In genomic region chr22:37390075-37390474, GRCh38 we compare ENCODE assay signal across 21 cellular contexts. TPM values are rescaled to one million over a fixed set of nuclear protein-coding genes. Genes with fewer than 3 reads are reported as not detected.
DNase-seq lines count a peak whose midpoint lies in the region; ATAC-seq, FAIRE-seq and TF ChIP-seq lines count a peak whose summit lies in the region.
"Had no signal": no experiment of that assay in that cellular context is flagged by ENCODE, and none has a peak within 500 bp of the region (broad histone marks: within the 10 kb centered on the region; RNA-seq: fewer than 3 reads in every experiment).

No MANE protein-coding gene starts in this region.

- H3K27ac ChIP-seq in HepG2 (ENCODE audit: extremely low read length, insufficient read depth, low read length) (no peak overlapping the region), right lobe of liver (no peak overlapping the region), K562 (ENCODE audit: extremely low read depth, low read depth, low read length) (no peak overlapping the region), neuronal stem cell (replicated peaks; ENCODE audit: low read length) (no peak overlapping the region), suprapubic skin (no peak overlapping the region)
- H3K27ac ChIP-seq: C4-2B, GM23248 had no signal

- no peaks in the 10 kb centered on the region for H3K9me1 ChIP-seq in K562 (ENCODE audit: control insufficient read depth, insufficient read depth, low read length)

- H3K9me3 ChIP-seq in HepG2 (ENCODE audit: low read length), result no peaks in the 10 kb centered on the region
- no peaks in the 10 kb centered on the region for H3K9me3 ChIP-seq in right lobe of liver
- no peaks in the 10 kb centered on the region for H3K9me3 ChIP-seq in K562 (replicated peaks; ENCODE audit: control insufficient read depth, insufficient read depth, low read depth, low read length)
- no peaks in the 10 kb centered on the region for H3K9me3 ChIP-seq in neuronal stem cell (replicated peaks in 1 of 2; ENCODE audit: control insufficient read depth in 2 of 2, insufficient read depth in 1 of 2, low read depth in 1 of 2, low read length in 2 of 2)
- no peaks in the 10 kb centered on the region for H3K9me3 ChIP-seq in suprapubic skin

- no peak overlapping the region for H4K91ac ChIP-seq in neuronal stem cell (ENCODE audit: low read depth, low read length, poor library complexity)

- no peak overlapping the region for H2BK120ac ChIP-seq in neuronal stem cell (ENCODE audit: low read depth, low read length)

- no peak overlapping the region for H3K23ac ChIP-seq in neuronal stem cell (ENCODE audit: low read depth, low read length, poor library complexity)

- no peak overlapping the region for H3K14ac ChIP-seq in neuronal stem cell (ENCODE audit: low read length)

- peak overlapping the region; percentile 6 for H2AK5ac ChIP-seq in neuronal stem cell (ENCODE audit: low read depth, low read length)

- H4K20me1 ChIP-seq in HepG2 (ENCODE audit: insufficient read depth, low read length) (0 out of 2 replicates have a peak, but pooled peaks cover 2% of the 10 kb centered on the region), K562 (replicated peaks; ENCODE audit: control insufficient read depth, insufficient read depth, low read length) (no peaks in the 10 kb centered on the region)

- H2BK15ac ChIP-seq in neuronal stem cell (ENCODE audit: low read length), result peak overlapping the region; percentile 45

- CTCF ChIA-PET in HepG2 (lab: Yijun Ruan, JAX; ENCODE audit: low intra/inter-chr PET ratio, low total read pairs) (no interaction called here), K562 (lab: Yijun Ruan, JAX; ENCODE audit: low intra/inter-chr PET ratio) (no interaction called here)

- H3K79me1 ChIP-seq in neuronal stem cell (ENCODE audit: low read depth, low read length), result peaks cover 2% of the 10 kb centered on the region

- no TSS peak for BruUV-seq in HepG2 (replicated peaks; lab: Mats Ljungman, UMichigan)
- no TSS peak for BruUV-seq in K562 (replicated peaks; lab: Mats Ljungman, UMichigan)

- no peak overlapping the region for H2AFZ ChIP-seq in HepG2 (ENCODE audit: low read length)
- no peak overlapping the region for H2AFZ ChIP-seq in K562 (ENCODE audit: low read depth, low read length)
- no peak overlapping the region for H2AFZ ChIP-seq in neuronal stem cell (ENCODE audit: low read length)
- H2AFZ ChIP-seq: GM23248 had no signal

- no peak overlapping the region for H4K8ac ChIP-seq in neuronal stem cell (ENCODE audit: low read depth, low read length)

- H2BK5ac ChIP-seq in neuronal stem cell (ENCODE audit: low read length), result peak overlapping the region; percentile 4

- H3K18ac ChIP-seq in neuronal stem cell (ENCODE audit: low read length), result no peak overlapping the region

- intact Hi-C loops in HepG2 (cut with micrococcal nuclease; ENCODE audit: unreplicated experiment) (no loop called here), right lobe of liver (cut with DNase I) (no loop called here), K562 (cut with micrococcal nuclease) (no loop called here)

- DNase-seq in HepG2 (ENCODE audit: low spot score), result no peak
- DNase-seq in right lobe of liver, result no peak
- DNase-seq in K562 (ENCODE audit: extremely low read depth in 1 of 4, low spot score in 3 of 4), result no peak
- no peak for DNase-seq in neuronal stem cell (ENCODE audit: low spot score)
- DNase-seq in stimulated activated CD4-positive, alpha-beta T cell treated with anti-CD3 and anti-CD28 coated beads, Interleukin-15, amount 100 ng/mL, for 24 hours, result no peak
- no peak for DNase-seq in suprapubic skin (ENCODE audit: low spot score in 2 of 2)
- DNase-seq: 8988T; CD4-positive, CD25-positive, alpha-beta regulatory T cell; CD8-positive, alpha-beta T cell; DMS 273 treated with DMSO at 0.1 percent for 48 hours; DMS79; EL; GDM1; GM23248; H9 had no signal

- H3K4me3 ChIP-seq in HepG2 (replicated peaks in 1 of 3; ENCODE audit: insufficient read depth in 1 of 3, low read depth in 2 of 3, low read length in 3 of 3) (no peak overlapping the region), right lobe of liver (no peak overlapping the region), K562 (no peak overlapping the region), neuronal stem cell (ENCODE audit: low read length in 2 of 2) (no peak overlapping the region), suprapubic skin (no peak overlapping the region)
- H3K4me3 ChIP-seq: GM12878, GM23248 had no signal

- no peak overlapping the region for H3K4me2 ChIP-seq in HepG2 (ENCODE audit: low read depth, low read length)
- H3K4me2 ChIP-seq in K562 (ENCODE audit: insufficient read depth, low read length), result no peak overlapping the region
- no peak overlapping the region for H3K4me2 ChIP-seq in neuronal stem cell (ENCODE audit: insufficient read depth, low read length, poor library complexity, severe bottlenecking)

- H3K79me2 ChIP-seq in HepG2 (ENCODE audit: insufficient read depth, low read length) (no peaks in the 10 kb centered on the region), K562 (ENCODE audit: control insufficient read depth, insufficient read depth, low read length) (no peaks in the 10 kb centered on the region)

- H3K4me1 ChIP-seq in HepG2 (ENCODE audit: insufficient read depth, low read length), result no peaks in the 10 kb centered on the region
- H3K4me1 ChIP-seq in right lobe of liver, result no peaks in the 10 kb centered on the region
- peaks cover 0 to 12% of the 10 kb centered on the region in 2 experiments; a peak in 2 of 5 replicates for H3K4me1 ChIP-seq in K562 (replicated peaks in 1 of 2; ENCODE audit: control insufficient read depth in 2 of 2, insufficient read depth in 2 of 2, low read length in 2 of 2)
- peaks cover 0 to 14% of the 10 kb centered on the region in 2 donors for H3K4me1 ChIP-seq in neuronal stem cell (ENCODE audit: control insufficient read depth in 2 of 2, insufficient read depth in 1 of 2, low read depth in 1 of 2, low read length in 2 of 2)
- H3K4me1 ChIP-seq in suprapubic skin, result no peaks in the 10 kb centered on the region

- no peak for ATAC-seq in HepG2
- no peak for ATAC-seq in right lobe of liver
- no peak for ATAC-seq in K562
- ATAC-seq: CD8-positive, alpha-beta T cell; GM12878; HCT116 had no signal

- H3K4ac ChIP-seq in neuronal stem cell (ENCODE audit: low read length), result no peak overlapping the region

- H3K9ac ChIP-seq in HepG2 (ENCODE audit: insufficient read depth, low read depth, low read length) (no peak overlapping the region), K562 (ENCODE audit: insufficient read depth in 1 of 2, low read depth in 2 of 2, low read length in 2 of 2) (no peak overlapping the region), neuronal stem cell (ENCODE audit: low read depth, low read length, poor library complexity) (no peak overlapping the region)
- H3K9ac ChIP-seq: GM23248 had no signal

- FAIRE-seq in HepG2 (lab: Jason Lieb, UNC), result no peak
- FAIRE-seq in K562 (lab: Jason Lieb, UNC), result no peak
- FAIRE-seq: D721Med, GM12878, GM19239 had no signal

- no peaks in the 10 kb centered on the region for H3K36me3 ChIP-seq in HepG2 (replicated peaks in 1 of 2; ENCODE audit: control insufficient read depth in 1 of 2, insufficient read depth in 2 of 2, low read length in 2 of 2)
- no peaks in the 10 kb centered on the region for H3K36me3 ChIP-seq in right lobe of liver
- no peaks in the 10 kb centered on the region for H3K36me3 ChIP-seq in K562 (ENCODE audit: control insufficient read depth, insufficient read depth, low read length)
- H3K36me3 ChIP-seq in neuronal stem cell (replicated peaks in 1 of 2; ENCODE audit: control insufficient read depth in 2 of 2, insufficient read depth in 2 of 2, low read length in 2 of 2), result no peaks in the 10 kb centered on the region
- H3K36me3 ChIP-seq in suprapubic skin, result no peaks in the 10 kb centered on the region

- in situ Hi-C loops in HepG2 (cut with HindIII; ENCODE audit: extremely low pct_ligation_motif_present, low pct_unique_long_range_greater_than_20kb) (no loop called here), K562 (cut with MboI) (no loop called here)

- H3K27me3 ChIP-seq in HepG2 (ENCODE audit: control insufficient read depth in 1 of 2, insufficient read depth in 2 of 2, low read length in 2 of 2) (peaks cover 2 to 7% of the 10 kb centered on the region in 2 experiments; a peak in 1 of 5 replicates), right lobe of liver (no peaks in the 10 kb centered on the region), K562 (ENCODE audit: control insufficient read depth in 2 of 2, insufficient read depth in 2 of 2, low read length in 2 of 2) (peaks cover 0 to 47% of the 10 kb centered on the region in 2 experiments; a peak in 3 of 5 replicates), neuronal stem cell (ENCODE audit: control insufficient read depth in 3 of 3, insufficient read depth in 3 of 3, low read depth in 1 of 3, low read length in 3 of 3) (peaks cover 0 to 44% (median 0%) of the 10 kb centered on the region in 3 experiments), suprapubic skin (peaks cover 53% of the 10 kb centered on the region)

- TF ChIP-seq CTCF in HepG2 (CRISPR knock-in tag; IDR thresholded peaks at IDR 0.05) (no peak), right lobe of liver (IDR thresholded peaks at IDR 0.05) (no peak), K562 (IDR thresholded peaks at IDR 0.05 in 2 of 3, conservative IDR thresholded peaks at IDR 0.05 in 1 of 3; ENCODE audit: insufficient read depth in 2 of 3, low read depth in 1 of 3, low read length in 3 of 3) (no peak), suprapubic skin (IDR thresholded peaks at IDR 0.05) (no peak)

- TF ChIP-seq POLR2A in HepG2 (IDR thresholded peaks at IDR 0.05; ENCODE audit: insufficient read depth in 1 of 2, low read depth in 2 of 2, low read length in 2 of 2) (no peak), right lobe of liver (IDR thresholded peaks at IDR 0.05) (no peak), K562 (conservative IDR thresholded peaks at IDR 0.05) (no peak), suprapubic skin (IDR thresholded peaks at IDR 0.05) (no peak)

- H2BK12ac ChIP-seq in neuronal stem cell (ENCODE audit: low read length), result no peak overlapping the region

- WGBS in HepG2 (ENCODE audit: low lambda C conversion rate), result 66% methylated on average over 6 of the region's 6 CpGs
- no CpG with 5 or more reads among the region's 6 CpGs for WGBS in right lobe of liver (ENCODE audit: insufficient coverage, low coverage, low lambda C conversion rate, missing lambda C conversion rate)
- 9% methylated on average over 6 of the region's 6 CpGs for WGBS in K562 (ENCODE audit: insufficient coverage, low coverage, missing lambda C conversion rate)
- WGBS in neuronal stem cell (ENCODE audit: extremely low coverage in 2 of 2, insufficient read length in 2 of 2, insufficient replicate concordance in 1 of 2), 2 donors, result no CpG with 5 or more reads among the region's 6 CpGs
- WGBS in suprapubic skin, result 90% methylated on average over 6 of the region's 6 CpGs

- TF ChIP-seq RAD21 in HepG2 (CRISPR knock-in tag; IDR thresholded peaks at IDR 0.05) (no peak), K562 (CRISPR knock-in tag; conservative IDR thresholded peaks at IDR 0.05 in 1 of 2, IDR thresholded peaks at IDR 0.05 in 1 of 2) (no peak)

- TF ChIP-seq EP300 in HepG2 (IDR thresholded peaks at IDR 0.05; ENCODE audit: low read depth in 2 of 2, low read length in 2 of 2), result no peak
- TF ChIP-seq EP300 in HepG2 (CRISPR knock-in tag; IDR thresholded peaks at IDR 0.05; ENCODE audit: borderline replicate concordance), result no peak
- no peak for TF ChIP-seq EP300 in K562 (IDR thresholded peaks at IDR 0.05; ENCODE audit: low read length)
- no peak for TF ChIP-seq EP300 in suprapubic skin (IDR thresholded peaks at IDR 0.05)

- POLR2A ChIA-PET in HepG2 (lab: Yijun Ruan, JAX) (no interaction called here), K562 (lab: Yijun Ruan, JAX) (no interaction called here)

RNA-seq across cellular contexts. Expression of gene ELFN2, which starts 37.2 kb away (rescaled TPM):
- total RNA-seq in HepG2 (2016; rRNA removed; fragmentation: Illumina TruSeq; extraction: Trizol), result not detected in 2 replicates
- total RNA-seq in HepG2 (2016; cell fraction: cytosol; rRNA removed; fragmentation: Illumina TruSeq; extraction: Trizol; ENCODE audit: low read depth), result not detected in 2 replicates
- total RNA-seq in HepG2 (2016; cell fraction: insoluble cytoplasmic fraction; rRNA removed; fragmentation: Illumina TruSeq; extraction: Trizol), result not detected in 2 replicates
- total RNA-seq in HepG2 (2016; cell fraction: membrane; rRNA removed; fragmentation: Illumina TruSeq; extraction: Trizol), result not detected in 2 replicates
- not detected in 2 replicates for total RNA-seq in HepG2 (2016; cell fraction: nucleus; rRNA removed; fragmentation: Illumina TruSeq; extraction: Trizol)
- polyA plus RNA-seq in HepG2 (2011; rRNA removed), result 0.01 TPM in 1 of 2 replicates, not detected in the other
- not detected in 2 replicates for polyA plus RNA-seq in HepG2 (2011; cell fraction: cytosol; rRNA removed)
- 0.03 TPM in 2 replicates for polyA plus RNA-seq in HepG2 (2011; cell fraction: nucleus; rRNA removed)
- polyA plus RNA-seq in HepG2 (2012), result 0.01 and 0.09 TPM in 2 replicates
- polyA plus RNA-seq in HepG2 (2016; cell fraction: cytosol; fragmentation: Illumina TruSeq; extraction: Trizol; ENCODE audit: low read depth), result not detected in 2 replicates
- not detected in 2 replicates for polyA plus RNA-seq in HepG2 (2016; cell fraction: insoluble cytoplasmic fraction; fragmentation: Illumina TruSeq; extraction: Trizol; ENCODE audit: low read depth)
- not detected in 2 replicates for polyA plus RNA-seq in HepG2 (2016; cell fraction: membrane; fragmentation: Illumina TruSeq; extraction: Trizol; ENCODE audit: low read depth)
- polyA plus RNA-seq in HepG2 (2016; cell fraction: nucleus; fragmentation: Illumina TruSeq; extraction: Trizol; ENCODE audit: insufficient read depth, low read depth), result not detected in 2 replicates
- polyA minus RNA-seq in HepG2 (2011; rRNA and poly(A)+ RNA removed; ENCODE audit: low replicate concordance), result 0.47 TPM in 1 of 2 replicates, not detected in the other
- polyA minus RNA-seq in HepG2 (2011; cell fraction: cytosol; rRNA and poly(A)+ RNA removed), result not detected in 2 replicates
- not detected in 2 replicates for polyA minus RNA-seq in HepG2 (2011; cell fraction: nucleus; rRNA and poly(A)+ RNA removed)
- under 1 TPM; 0.07 to 0.93 (median 0.49) TPM for total RNA-seq in right lobe of liver
- total RNA-seq in K562 (2011; cell fraction: chromatin; rRNA removed; ENCODE audit: low replicate concordance), result not detected in 2 replicates
- total RNA-seq in K562 (2011; cell fraction: nucleolus; rRNA removed), result not detected in 2 replicates
- total RNA-seq in K562 (2011; cell fraction: nucleoplasm; rRNA removed), result not detected in 2 replicates
- not detected in 2 replicates for total RNA-seq in K562 (2014; rRNA removed)
- total RNA-seq in K562 (2014; rRNA removed; fragmentation: Illumina TruSeq; extraction: Trizol), result not detected in 2 replicates
- total RNA-seq in K562 (2015; rRNA removed; fragmentation: Illumina TruSeq; extraction: Trizol), result not detected in 2 replicates
- total RNA-seq in K562 (2021), result not detected in 2 replicates
- polyA plus RNA-seq in K562 (2011; rRNA removed), result not detected in 2 replicates
- polyA plus RNA-seq in K562 (2011; cell fraction: cytosol; rRNA removed), result under 0.01 and 0.01 TPM in 2 replicates
- 0.01 TPM in 1 of 2 replicates, not detected in the other for polyA plus RNA-seq in K562 (2011; cell fraction: nucleus; rRNA removed)
- not detected in 2 replicates for polyA plus RNA-seq in K562 (2012)
- not detected in 2 replicates for polyA plus RNA-seq in K562 (2014; fragmentation: Illumina TruSeq; extraction: Trizol)
- polyA plus RNA-seq in K562 (2014; fragmentation: Nextera tagmentation; extraction: Ambion mirVana), result not detected
- polyA plus RNA-seq in K562 (2014; rRNA removed), result not detected in 2 replicates
- not detected in 2 replicates for polyA minus RNA-seq in K562 (2011; rRNA and poly(A)+ RNA removed)
- not detected in 2 replicates for polyA minus RNA-seq in K562 (2011; cell fraction: cytosol; rRNA and poly(A)+ RNA removed)
- not detected in 2 replicates for polyA minus RNA-seq in K562 (2011; cell fraction: nucleus; rRNA and poly(A)+ RNA removed)
- polyA plus RNA-seq in neuronal stem cell (2013, experiment 1 of 2), result 0.78 TPM
- 0.86 TPM for polyA plus RNA-seq in neuronal stem cell (2013, experiment 2 of 2)
- under 1 TPM; 0.10 to 0.59 (median 0.31) TPM for total RNA-seq in suprapubic skin
- total RNA-seq: A673; CD8-positive, alpha-beta T cell had no signal
- polyA plus RNA-seq: CD4-positive, CD25-positive, alpha-beta regulatory T cell had no signal
